ENCODE assay signal across 8 cellular contexts in genomic region chr4:78954048-78954666, GRCh38. TPM values are rescaled to one million over a fixed set of nuclear protein-coding genes. Genes with fewer than 3 reads are reported as not detected.
DNase-seq lines count a peak whose midpoint lies in the region; ATAC-seq, FAIRE-seq and TF ChIP-seq lines count a peak whose summit lies in the region.

No MANE protein-coding gene starts in this region.

- no peak overlapping the region for H3K4me3 ChIP-seq in SJCRH30
- no peak overlapping the region for H3K4me3 ChIP-seq in keratinocyte (ENCODE audit: control insufficient read depth in 2 of 3, extremely low read depth in 1 of 3, insufficient read depth in 2 of 3, low read depth in 1 of 3, low read length in 3 of 3)

- no peaks in the 10 kb centered on the region for H3K9me1 ChIP-seq in keratinocyte (ENCODE audit: control insufficient read depth, extremely low read depth, insufficient read depth, low read length)

- H2AFZ ChIP-seq in keratinocyte (ENCODE audit: control insufficient read depth, low read length), result no peak overlapping the region

- H3K9ac ChIP-seq in keratinocyte (ENCODE audit: control insufficient read depth, extremely low read depth, insufficient read depth, low read length), result no peak overlapping the region

- TF ChIP-seq CTCF in keratinocyte (optimal IDR thresholded peaks at IDR 0.05 in 1 of 3, IDR thresholded peaks at IDR 0.05 in 1 of 3, conservative IDR thresholded peaks at IDR 0.05 in 1 of 3; ENCODE audit: extremely low read depth in 1 of 3, insufficient read depth in 2 of 3, low read length in 3 of 3), result peak; percentile 39 to 68 (median 63)

- H3K36me3 ChIP-seq in SJCRH30 (no peaks in the 10 kb centered on the region), keratinocyte (ENCODE audit: control insufficient read depth in 2 of 2, extremely low read depth in 1 of 2, insufficient read depth in 2 of 2, low read length in 2 of 2) (no peaks in the 10 kb centered on the region)

- dilution Hi-C loops in keratinocyte (cut with MboI; ENCODE audit: extremely low pct_ligation_motif_present, low sequenced_read_pairs), result no loop called here

- ATAC-seq in HG02885 (IDR thresholded peaks at IDR 0.05; ENCODE audit: poor library complexity, unreplicated experiment) (peak; percentile 32), esophagus mucosa (no peak)

- H3K4me2 ChIP-seq in keratinocyte (ENCODE audit: control insufficient read depth, extremely low read depth, insufficient read depth, low read depth, low read length), result no peak overlapping the region

- H3K4me1 ChIP-seq in SJCRH30, result peaks cover 6% of the 10 kb centered on the region
- H3K4me1 ChIP-seq in keratinocyte (ENCODE audit: control insufficient read depth, extremely low read depth, insufficient read depth, low read length), result no peaks in the 10 kb centered on the region

- H3K27ac ChIP-seq in SJCRH30 (no peak overlapping the region), keratinocyte (ENCODE audit: control insufficient read depth, insufficient read depth, low read length) (no peak overlapping the region)

- DNase-seq in DMS153 treated with DMSO at 0.1 percent for 48 hours (lab: John Stamatoyannopoulos, UW; ENCODE audit: unreplicated experiment) (peak; percentile 32), SJCRH30 (peak; percentile 61 to 89), keratinocyte (ENCODE audit: low read depth, low spot score) (no peak), GDM1 (lab: John Stamatoyannopoulos, UW) (no peak), T-helper 1 cell (no peak)
- no peak for DNase-seq in stimulated activated CD4-positive, alpha-beta T cell treated with anti-CD3 and anti-CD28 coated beads, Interleukin-1b, Interleukin-23, amount 100 ng/mL, for 48 hours

- H3K27me3 ChIP-seq in SJCRH30 (no peaks in the 10 kb centered on the region), keratinocyte (ENCODE audit: control insufficient read depth, extremely low read depth, insufficient read depth, low read length) (no peaks in the 10 kb centered on the region)

- H3K79me2 ChIP-seq in keratinocyte (ENCODE audit: control insufficient read depth, insufficient read depth, low read length), result no peaks in the 10 kb centered on the region

- H3K9me3 ChIP-seq in SJCRH30 (replicated peaks) (no peaks in the 10 kb centered on the region), keratinocyte (ENCODE audit: control insufficient read depth, low read depth, low read length) (no peaks in the 10 kb centered on the region)

- FAIRE-seq in keratinocyte (lab: Jason Lieb, UNC), result no peak

- H4K20me1 ChIP-seq in keratinocyte (ENCODE audit: control insufficient read depth, extremely low read depth, insufficient read depth, low read length), result no peaks in the 10 kb centered on the region

RNA-seq across cellular contexts. Expression of gene PAQR3, which starts 14.9 kb away (rescaled TPM):
- total RNA-seq in SJCRH30 (2014; rRNA removed; shearing (Covaris generic)), result 69.2 and 75.6 TPM in 2 replicates
- polyA plus RNA-seq in keratinocyte, result 18.5 to 31.0 TPM (median 23.4 TPM) in 3 replicates
- 4.6 TPM for polyA plus RNA-seq in keratinocyte (2011; ENCODE audit: low read depth)
- 13.3 and 32.7 TPM in 2 replicates for polyA plus RNA-seq in keratinocyte (2011; cell fraction: cytosol; rRNA removed)
- 21.2 and 22.3 TPM in 2 replicates for polyA plus RNA-seq in keratinocyte (2011; cell fraction: nucleus; rRNA removed)
- polyA plus RNA-seq in keratinocyte (2012; ENCODE audit: low replicate concordance), result 11.8 and 17.2 TPM in 2 replicates
- polyA minus RNA-seq in keratinocyte, result 12.4 to 49.2 TPM (median 31.5 TPM) in 3 replicates
- 12.3 TPM for polyA minus RNA-seq in keratinocyte (2011; cell fraction: cytosol; rRNA and poly(A)+ RNA removed)
- polyA minus RNA-seq in keratinocyte (2011; cell fraction: nucleus; rRNA and poly(A)+ RNA removed), result 10.8 and 18.5 TPM in 2 replicates
- 9.2 TPM for total RNA-seq in esophagus mucosa

Comparison
In these comparisons a context has a peak if more than half of its experiments do, and no peak if none do; other contexts are left out.
1. DNase-seq: peak in DMS153 treated with DMSO at 0.1 percent for 48 hours (single experiment) and SJCRH30 (2 of 2); none in keratinocyte (single experiment), GDM1 (single experiment), stimulated activated CD4-positive, alpha-beta T cell treated with anti-CD3 and anti-CD28 coated beads, Interleukin-1b, Interleukin-23, amount 100 ng/mL, for 48 hours (single experiment) and T-helper 1 cell (0 of 5).